In genomic region chr20:26163890-26164289, GRCh38 we compare ENCODE assay signal across 11 cellular contexts.
DNase-seq lines count a peak whose midpoint lies in the region; ATAC-seq and TF ChIP-seq lines count a peak whose summit lies in the region.
"Had no signal": no experiment of that assay in that cellular context is flagged by ENCODE, and none has a peak within 500 bp of the region (broad histone marks: within the 10 kb centered on the region; RNA-seq: fewer than 3 reads in every experiment).

No MANE protein-coding gene starts in this region.

- peaks cover 71% of the 10 kb centered on the region for H3K4me1 Mint-ChIP-seq in osteocyte (ENCODE audit: unreplicated experiment)

- H3K27ac Mint-ChIP-seq in osteocyte (ENCODE audit: unreplicated experiment), result peak overlapping the region; percentile 70

- peak; percentile 96 for DNase-seq in EL
- DNase-seq in RKO (ENCODE audit: low spot score), result peak; percentile 39
- peak; percentile 39 for DNase-seq in fibroblast of gingiva (ENCODE audit: low read depth)
- no peak for DNase-seq in osteocyte (ENCODE audit: extremely low spot score, unreplicated experiment)
- DNase-seq in HuH-7 (ENCODE audit: low spot score), result no peak
- DNase-seq: aorta, Caco-2, Peyer's patch had no signal

- no peaks in the 10 kb centered on the region for H3K27me3 Mint-ChIP-seq in osteocyte (ENCODE audit: unreplicated experiment)

- H3K4me3 Mint-ChIP-seq in osteocyte (ENCODE audit: unreplicated experiment), result no peak overlapping the region

- no peak for TF ChIP-seq CTCF in osteocyte (IDR thresholded peaks at IDR 0.05)

- H3K36me3 Mint-ChIP-seq in osteocyte (ENCODE audit: unreplicated experiment), result no peaks in the 10 kb centered on the region

- ATAC-seq in HG03354 (IDR thresholded peaks at IDR 0.05; ENCODE audit: poor library complexity, severe bottlenecking, unreplicated experiment) (no peak), HG03442 (IDR thresholded peaks at IDR 0.05; ENCODE audit: unreplicated experiment) (no peak), GM18861 (IDR thresholded peaks at IDR 0.05; ENCODE audit: unreplicated experiment) (no peak)

- no peaks in the 10 kb centered on the region for H3K9me3 Mint-ChIP-seq in osteocyte (ENCODE audit: unreplicated experiment)

Comparison
In these comparisons a context has a peak if more than half of its experiments do, and no peak if none do; other contexts are left out.
1. DNase-seq: peak in EL (single experiment), RKO (single experiment) and fibroblast of gingiva (single experiment); none in osteocyte (single experiment) and HuH-7 (single experiment).